In the genomic region with DNA sequence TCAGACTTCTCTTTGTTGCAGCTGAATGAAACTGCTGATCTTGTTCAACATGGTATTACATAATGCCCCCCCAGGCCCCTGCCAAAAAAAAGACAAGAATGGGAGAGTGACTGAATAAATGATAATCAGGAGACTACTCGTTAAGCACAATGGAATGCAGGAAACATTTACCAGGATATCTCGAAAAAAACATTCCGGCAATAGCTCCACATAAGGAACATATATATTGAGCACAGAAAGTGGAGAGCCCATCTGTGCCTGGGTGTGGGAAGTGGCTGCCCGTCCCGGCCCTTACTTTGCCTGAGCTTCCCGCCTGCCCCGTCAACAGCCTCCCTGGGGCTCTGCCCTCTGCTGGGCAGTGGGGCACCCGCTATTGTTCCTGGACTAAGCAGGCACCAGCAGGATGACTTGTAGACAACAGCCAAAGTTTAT, we compare ENCODE assay signal across 8 cellular contexts. TPM values are rescaled to one million over a fixed set of nuclear protein-coding genes. Genes with fewer than 3 reads are reported as not detected.
DNase-seq lines count a peak whose midpoint lies in the region; ATAC-seq and TF ChIP-seq lines count a peak whose summit lies in the region.

No MANE protein-coding gene starts in this region.

- H3K4me1 ChIP-seq in parathyroid adenoma, result no peaks in the 10 kb centered on the region

- TF ChIP-seq CTCF in epithelial cell of esophagus (IDR thresholded peaks at IDR 0.05; ENCODE audit: insufficient read depth, low read depth, low read length, missing control alignments), result peak; percentile 60
- TF ChIP-seq CTCF in parathyroid adenoma (IDR thresholded peaks at IDR 0.05), result peak; percentile 39

- no peak overlapping the region for H3K27ac ChIP-seq in parathyroid adenoma

- no peaks in the 10 kb centered on the region for H3K79me2 ChIP-seq in parathyroid adenoma

- TF ChIP-seq POLR2A in GM18505 (IDR thresholded peaks at IDR 0.05; ENCODE audit: borderline replicate concordance, extremely low read depth, insufficient read depth, insufficient read length), result no peak

- H3K4me2 ChIP-seq in parathyroid adenoma (ENCODE audit: low read length), result no peak overlapping the region

- H3K36me3 ChIP-seq in parathyroid adenoma (ENCODE audit: control insufficient read depth, insufficient read depth, low read length), result no peaks in the 10 kb centered on the region

- H3K4me3 ChIP-seq in epithelial cell of esophagus (ENCODE audit: low read length) (no peak overlapping the region), parathyroid adenoma (ENCODE audit: low read depth, low read length) (no peak overlapping the region)

- no peaks in the 10 kb centered on the region for H3K27me3 ChIP-seq in parathyroid adenoma (ENCODE audit: control insufficient read depth, insufficient read depth, low read length)

- no peak overlapping the region for H2AFZ ChIP-seq in parathyroid adenoma

- no peak overlapping the region for H3K9ac ChIP-seq in parathyroid adenoma

- DNase-seq in ELF-1 (ENCODE audit: low read depth, low spot score) (peak; percentile 34), NCI-H460 (ENCODE audit: extremely low read depth, low read depth) (peak; percentile 59), epithelial cell of esophagus (ENCODE audit: low read depth) (peak; percentile 63), HPDE6-E6E7 (ENCODE audit: extremely low spot score) (no peak), NCI-H2196 (lab: John Stamatoyannopoulos, UW; ENCODE audit: unreplicated experiment) (no peak)

- ATAC-seq in GM18873 (IDR thresholded peaks at IDR 0.05; ENCODE audit: low FRiP score, unreplicated experiment) (no peak), GM18505 (IDR thresholded peaks at IDR 0.05; ENCODE audit: unreplicated experiment) (no peak)

- no peaks in the 10 kb centered on the region for H3K9me3 ChIP-seq in parathyroid adenoma (ENCODE audit: control insufficient read depth, low read length)

RNA-seq across cellular contexts. Expression of a gene that starts 13.4 kb away (rescaled TPM):
- 30.2 and 33.7 TPM in 2 replicates for total RNA-seq in NCI-H460 (2014; rRNA removed; shearing (Covaris generic))
- polyA plus RNA-seq in NCI-H460 (2014; cell fraction: nucleus; rRNA removed), result 93.8 and 104 TPM in 2 replicates

RNA-seq across cellular contexts. Expression of a gene that starts 23.4 kb away (rescaled TPM):
- total RNA-seq in NCI-H460 (2014; rRNA removed; shearing (Covaris generic)), result not detected in 2 replicates
- 0.31 TPM in 1 of 2 replicates, not detected in the other for polyA plus RNA-seq in NCI-H460 (2014; cell fraction: nucleus; rRNA removed)

Comparison
In these comparisons a context has a peak if more than half of its experiments do, and no peak if none do; other contexts are left out.
1. DNase-seq: peak in ELF-1 (single experiment), NCI-H460 (single experiment) and epithelial cell of esophagus (single experiment); none in HPDE6-E6E7 (single experiment) and NCI-H2196 (single experiment).